ENCODE assay signal across 8 cellular contexts in genomic region chr12:110501722-110502448, GRCh38. TPM values are rescaled to one million over a fixed set of nuclear protein-coding genes. Genes with fewer than 3 reads are reported as not detected.
DNase-seq lines count a peak whose midpoint lies in the region; ATAC-seq and TF ChIP-seq lines count a peak whose summit lies in the region.

RAD9B (plus strand) TSS chr12:110502331; CDS start chr12:110502338, 7 bp downstream.
VPS29 (minus strand) TSS chr12:110502111; CDS start chr12:110502051, 60 bp downstream.

- ATAC-seq in GM18873 (IDR thresholded peaks at IDR 0.05; ENCODE audit: low FRiP score, unreplicated experiment) (peak; percentile 84), HG03135 (IDR thresholded peaks at IDR 0.05; ENCODE audit: unreplicated experiment) (peak; percentile 90)

- H3K4me3 ChIP-seq in AG04449 (ENCODE audit: low read depth, low read length) (peak within 1 kb of the TSS; percentile 96), breast epithelium (peak within 1 kb of the TSS; percentile 85 to 100 (median 90)), iPS-18c (ENCODE audit: insufficient read depth, low read depth, low read length) (peak within 1 kb of the TSS; percentile 97), skeletal muscle tissue (ENCODE audit: low read length in 3 of 3) (peak within 1 kb of the TSS; percentile 94 to 98 (median 96))

- peak; percentile 85 for TF ChIP-seq POLR2A in breast epithelium (IDR thresholded peaks at IDR 0.05)

- POLR2A ChIA-PET in AG04449 (lab: Yijun Ruan, JAX) = interaction anchor here (1.0 kb wide), 1 partner anchor 34 kb away, joined by 4 read pairs; the partner anchor contains the start of gene GPN3

- H3K27me3 ChIP-seq in breast epithelium = no peaks in the 10 kb centered on the region
- H3K27me3 ChIP-seq in skeletal muscle tissue (ENCODE audit: control insufficient read depth in 3 of 3, insufficient read depth in 3 of 3, low read length in 3 of 3) = no peaks in the 10 kb centered on the region

- H3K9ac ChIP-seq in skeletal muscle tissue (ENCODE audit: low read depth in 1 of 3, low read length in 3 of 3) = peak within 1 kb of the TSS; percentile 92 to 99 (median 98)

- H3K4me1 ChIP-seq in breast epithelium = peaks cover 0 to 3% of the 10 kb centered on the region in 2 donors
- peaks cover 16 to 27% (median 26%) of the 10 kb centered on the region in 3 donors for H3K4me1 ChIP-seq in skeletal muscle tissue (ENCODE audit: control insufficient read depth in 3 of 3, insufficient read depth in 3 of 3, low read length in 3 of 3)

- H3K27ac ChIP-seq in VCaP (peak within 1 kb of the TSS; percentile 88), breast epithelium (peak within 1 kb of the TSS; percentile 86 to 95), skeletal muscle tissue (ENCODE audit: low read depth, low read length) (peak within 1 kb of the TSS; percentile 94)

- intact Hi-C loops in breast epithelium (cut with DNase I; ENCODE audit: low total_unique reads) = no loop called here

- no peaks in the 10 kb centered on the region for H3K36me3 ChIP-seq in breast epithelium
- H3K36me3 ChIP-seq in skeletal muscle tissue (ENCODE audit: control insufficient read depth in 3 of 3, insufficient read depth in 3 of 3, low read length in 3 of 3) = peaks cover 0 to 5% (median 0%) of the 10 kb centered on the region in 3 donors

- CTCF ChIA-PET in AG04449 (lab: Yijun Ruan, JAX) = interaction anchor here (0.7 to 26.6 kb wide), 5 partner anchors 12 to 100 kb away, joined by 3 to 671 read pairs (median 3); partner anchors contain the start of gene ARPC3

- DNase-seq in AG04449 (ENCODE audit: low read depth, low spot score) (peak; percentile 89), NCI-H2196 (lab: John Stamatoyannopoulos, UW; ENCODE audit: unreplicated experiment) (peak; percentile 98), breast epithelium (ENCODE audit: low spot score in 2 of 2) (peak; percentile 97 to 98)

- TF ChIP-seq CTCF in AG04449 (IDR thresholded peaks at IDR 0.05; ENCODE audit: insufficient read depth, low read length, missing control alignments) (no peak), VCaP (conservative IDR thresholded peaks at IDR 0.05) (no peak), breast epithelium (IDR thresholded peaks at IDR 0.05) (no peak)

- H3K9me3 ChIP-seq in breast epithelium = no peaks in the 10 kb centered on the region
- peaks cover 7% of the 10 kb centered on the region for H3K9me3 ChIP-seq in iPS-18c (ENCODE audit: control insufficient read depth, insufficient read depth, low read length)
- H3K9me3 ChIP-seq in skeletal muscle tissue (ENCODE audit: control insufficient read depth in 3 of 3, low read length in 3 of 3) = no peaks in the 10 kb centered on the region

RNA-seq across cellular contexts. Expression of gene RAD9B, which starts in this region (rescaled TPM):
- total RNA-seq in breast epithelium (1 to 10 TPM in 1 of 3 donors, under 1 TPM in 2; 0.48 to 2.8 (median 0.66) TPM), skeletal muscle tissue (1.6 TPM)

RNA-seq across cellular contexts. Expression of gene VPS29, which starts in this region (rescaled TPM):
- total RNA-seq in breast epithelium (100 to 1,000 TPM in 1 of 3 donors, 10 to 100 TPM in 2; 82.9 to 135 (median 96.7) TPM), skeletal muscle tissue (73.1 TPM)

Comparison
In these comparisons a context has a peak if more than half of its experiments do, and no peak if none do; other contexts are left out.
1. Peak in every context shown above with its lines: DNase-seq, ATAC-seq, H3K4me3 ChIP-seq and H3K27ac ChIP-seq.